In genomic region chr4:81137446-81137845, GRCh38 we compare ENCODE assay signal across 31 cellular contexts.
DNase-seq lines count a peak whose midpoint lies in the region; ATAC-seq and TF ChIP-seq lines count a peak whose summit lies in the region.
"Had no signal": no experiment of that assay in that cellular context is flagged by ENCODE, and none has a peak within 500 bp of the region (broad histone marks: within the 10 kb centered on the region; RNA-seq: fewer than 3 reads in every experiment).

No MANE protein-coding gene starts in this region.

- H3K36me3 Mint-ChIP-seq in MCF 10A (ENCODE audit: insufficient read depth, unreplicated experiment): no peaks in the 10 kb centered on the region

- in situ Hi-C loops in mammary epithelial cell (cut with MboI; ENCODE audit: low sequenced_read_pairs in 2 of 2) (no loop called here), GM13977 (cut with MboI; ENCODE audit: low pct_unique_long_range_greater_than_20kb, low sequenced_read_pairs, unreplicated experiment) (no loop called here)

- POLR2A ChIA-PET in MCF 10A (lab: Yijun Ruan, JAX): no interaction called here

- WGBS in mammary epithelial cell (ENCODE audit: low coverage, missing lambda C conversion rate): 74% methylated on average over 3 of the region's 3 CpGs
- 88 to 89% methylated on average over 3 of the region's 3 CpGs for WGBS in lower leg skin, 2 donors

- peak overlapping the region; percentile 94 for H3K27ac Mint-ChIP-seq in MCF 10A (ENCODE audit: low read depth, unreplicated experiment)
- H3K27ac Mint-ChIP-seq: activated naive CD8-positive, alpha-beta T cell treated with anti-CD3 and anti-CD28 coated beads, Interleukin-2, amount 50 U/mL, for 24 hours; brain; CD4-positive, alpha-beta memory T cell; stimulated activated naive CD8-positive, alpha-beta T cell treated with anti-CD3 and anti-CD28 coated beads, Interleukin-15, Interleukin-2, amounts not matched to agents 100 ng/mL and 50 ng/mL, for 24 hours; T-helper 1 cell treated with Interleukin-12 subunit alpha and Interleukin-12 subunit beta and Interleukin-4 antibody, amounts not matched to agents 30 μg/mL and 1 μg/mL, for 36 hours had no signal

- H3K27me3 Mint-ChIP-seq in MCF 10A (ENCODE audit: insufficient read depth, unreplicated experiment): no peaks in the 10 kb centered on the region
- H3K27me3 Mint-ChIP-seq: brain had no signal

- H3K79me2 ChIP-seq in mammary epithelial cell (ENCODE audit: insufficient read depth, low read length): no peaks in the 10 kb centered on the region

- H3K4me1 Mint-ChIP-seq in MCF 10A (ENCODE audit: insufficient read depth, unreplicated experiment): peaks cover 31% of the 10 kb centered on the region
- H3K4me1 Mint-ChIP-seq: activated naive CD8-positive, alpha-beta T cell treated with anti-CD3 and anti-CD28 coated beads, Interleukin-2, amount 50 U/mL, for 24 hours; CD4-positive, alpha-beta memory T cell had no signal

- no peak overlapping the region for H3K27ac ChIP-seq in mammary epithelial cell (ENCODE audit: insufficient read depth, low read depth, low read length)
- H3K27ac ChIP-seq: HL-60, PC-9, spleen had no signal

- H3K36me3 ChIP-seq in mammary epithelial cell (ENCODE audit: insufficient read depth, low read length): no peaks in the 10 kb centered on the region
- H3K36me3 ChIP-seq: esophagus squamous epithelium, left lung, spleen, thoracic aorta had no signal

- intact Hi-C loops in MCF 10A (cut with micrococcal nuclease): no loop called here
- intact Hi-C loops in mammary epithelial cell (cut with micrococcal nuclease): no loop called here
- intact Hi-C loops in lower leg skin (cut with DNase I; ENCODE audit: low total_unique reads): no loop called here

- no peak overlapping the region for H3K4me3 ChIP-seq in mammary epithelial cell (replicated peaks in 1 of 3; ENCODE audit: insufficient read depth in 1 of 3, low read depth in 2 of 3, low read length in 3 of 3)
- H3K4me3 ChIP-seq in foreskin fibroblast (ENCODE audit: low read depth in 1 of 2, low read length in 2 of 2): no peak overlapping the region
- no peak overlapping the region for H3K4me3 ChIP-seq in lower leg skin (ENCODE audit: low read depth, poor library complexity, severe bottlenecking)
- H3K4me3 ChIP-seq: esophagus squamous epithelium, left lung, PC-9, spleen, thoracic aorta had no signal

- ATAC-seq in GM21367 (IDR thresholded peaks at IDR 0.05; ENCODE audit: unreplicated experiment): no peak
- ATAC-seq: activated naive CD8-positive, alpha-beta T cell treated with anti-CD3 and anti-CD28 coated beads, Interleukin-2, amount 50 U/mL, for 24 hours; left lung; Right ventricle myocardium inferior; SK-N-SH treated with all-trans-retinoic acid at 6 μM for 48 hours had no signal

- H3K9ac ChIP-seq in mammary epithelial cell (ENCODE audit: insufficient read depth, low read length): no peak overlapping the region

- no TSS peak for BruUV-seq in MCF 10A (replicated peaks; lab: Mats Ljungman, UMichigan)
- no TSS peak for BruUV-seq in mammary epithelial cell (replicated peaks; lab: Mats Ljungman, UMichigan)

- H3K9me3 Mint-ChIP-seq in MCF 10A (ENCODE audit: unreplicated experiment): no peaks in the 10 kb centered on the region
- H3K9me3 Mint-ChIP-seq: activated naive CD8-positive, alpha-beta T cell treated with anti-CD3 and anti-CD28 coated beads, Interleukin-2, amount 50 U/mL, for 24 hours; H9; stimulated activated naive CD8-positive, alpha-beta T cell treated with anti-CD3 and anti-CD28 coated beads, Interleukin-15, Interleukin-2, amounts not matched to agents 100 ng/mL and 50 ng/mL, for 24 hours; T-helper 1 cell treated with Interleukin-12 subunit alpha and Interleukin-12 subunit beta and Interleukin-4 antibody, amounts not matched to agents 30 μg/mL and 1 μg/mL, for 36 hours had no signal

- no peaks in the 10 kb centered on the region for H4K20me1 ChIP-seq in mammary epithelial cell (ENCODE audit: insufficient read depth, low read length)

- H2AFZ ChIP-seq in mammary epithelial cell (ENCODE audit: low read depth, low read length): no peak overlapping the region
- H2AFZ ChIP-seq: PC-9 had no signal

- no peaks in the 10 kb centered on the region for H3K4me1 ChIP-seq in mammary epithelial cell (ENCODE audit: insufficient read depth, low read length)
- H3K4me1 ChIP-seq: left lung, spleen had no signal

- DNase-seq in MCF 10A (ENCODE audit: unreplicated experiment) (no peak), mammary epithelial cell (no peak), astrocyte of the hippocampus (ENCODE audit: low read depth, low spot score) (peak; percentile 14), foreskin fibroblast (peak; percentile 45 to 67), lower leg skin (ENCODE audit: low spot score in 2 of 2) (no peak), NCI-H446 treated with DMSO at 0.1 percent for 48 hours (lab: John Stamatoyannopoulos, UW) (no peak), GM13977 (ENCODE audit: low spot score) (no peak)
- DNase-seq: activated CD4-positive, alpha-beta T cell treated with anti-CD3 and anti-CD28 coated beads, Interleukin-2, amount 50 U/mL, for 48 hours; activated naive CD8-positive, alpha-beta T cell treated with anti-CD3 and anti-CD28 coated beads, Interleukin-2, amount 50 U/mL, for 24 hours; activated T-cell treated with anti-CD3 and anti-CD28 coated beads, Interleukin-2, amount 50 U/mL, for 48 hours; CD4-positive, alpha-beta memory T cell; cerebellar nuclear complex; esophagus squamous epithelium; H9; islet precursor cell; KG1; left lung; NCI-H146; NCI-H510A; PC-9; right cardiac atrium; spleen; stimulated activated CD8-positive, alpha-beta memory T cell treated with anti-CD3 and anti-CD28 coated beads, Interleukin-4, amount 100 ng/mL, for 48 hours had no signal

- H3K4me3 Mint-ChIP-seq in MCF 10A (ENCODE audit: unreplicated experiment): no peak overlapping the region
- H3K4me3 Mint-ChIP-seq: activated naive CD8-positive, alpha-beta T cell treated with anti-CD3 and anti-CD28 coated beads, Interleukin-2, amount 50 U/mL, for 24 hours; brain; CD4-positive, alpha-beta memory T cell; H9; stimulated activated naive CD8-positive, alpha-beta T cell treated with anti-CD3 and anti-CD28 coated beads, Interleukin-15, Interleukin-2, amounts not matched to agents 100 ng/mL and 50 ng/mL, for 24 hours; T-helper 1 cell treated with Interleukin-12 subunit alpha and Interleukin-12 subunit beta and Interleukin-4 antibody, amounts not matched to agents 30 μg/mL and 1 μg/mL, for 36 hours had no signal

- dilution Hi-C loops in mammary epithelial cell (cut with HindIII; ENCODE audit: low sequenced_read_pairs): no loop called here

- H3K27me3 ChIP-seq in mammary epithelial cell (ENCODE audit: insufficient read depth, low read length): no peaks in the 10 kb centered on the region
- H3K27me3 ChIP-seq: esophagus squamous epithelium, left lung, spleen had no signal

- TF ChIP-seq POLR2A in lower leg skin (IDR thresholded peaks at IDR 0.05): no peak

- H3K9me3 ChIP-seq in mammary epithelial cell (replicated peaks; ENCODE audit: insufficient read depth, low read length): no peaks in the 10 kb centered on the region
- H3K9me3 ChIP-seq: esophagus squamous epithelium, left lung, spleen, thoracic aorta had no signal

- CTCF ChIA-PET in MCF 10A (lab: Yijun Ruan, JAX) (no interaction called here), mammary epithelial cell (lab: Charles Lee; ENCODE audit: low non-redundant PET) (no interaction called here)

- TF ChIP-seq CTCF in MCF 10A (IDR thresholded peaks at IDR 0.05; ENCODE audit: unreplicated experiment): no peak
- no peak for TF ChIP-seq CTCF in mammary epithelial cell (conservative IDR thresholded peaks at IDR 0.05 in 1 of 2, IDR thresholded peaks at IDR 0.05 in 1 of 2; ENCODE audit: extremely low read depth in 1 of 2, insufficient read depth in 1 of 2, low read depth in 1 of 2, low read length in 2 of 2)
- TF ChIP-seq CTCF in foreskin fibroblast (IDR thresholded peaks at IDR 0.05; ENCODE audit: low read depth, low read length): no peak
- no peak for TF ChIP-seq CTCF in lower leg skin (IDR thresholded peaks at IDR 0.05)
- TF ChIP-seq CTCF in GM13977 (IDR thresholded peaks at IDR 0.05; ENCODE audit: extremely low read depth, insufficient read depth, missing control alignments): no peak

- H3K4me2 ChIP-seq in mammary epithelial cell (ENCODE audit: insufficient read depth, low read depth, low read length): no peak overlapping the region
- H3K4me2 ChIP-seq: PC-9 had no signal

Comparison
In these comparisons a context has a peak if more than half of its experiments do, and no peak if none do; other contexts are left out.
1. DNase-seq: peak in astrocyte of the hippocampus (single experiment) and foreskin fibroblast (2 of 2); none in MCF 10A (single experiment), mammary epithelial cell (single experiment), lower leg skin (0 of 2), NCI-H446 treated with DMSO at 0.1 percent for 48 hours (single experiment) and GM13977 (single experiment).